Comparison of ENCODE assay signal across 8 cellular contexts in the genomic region with DNA sequence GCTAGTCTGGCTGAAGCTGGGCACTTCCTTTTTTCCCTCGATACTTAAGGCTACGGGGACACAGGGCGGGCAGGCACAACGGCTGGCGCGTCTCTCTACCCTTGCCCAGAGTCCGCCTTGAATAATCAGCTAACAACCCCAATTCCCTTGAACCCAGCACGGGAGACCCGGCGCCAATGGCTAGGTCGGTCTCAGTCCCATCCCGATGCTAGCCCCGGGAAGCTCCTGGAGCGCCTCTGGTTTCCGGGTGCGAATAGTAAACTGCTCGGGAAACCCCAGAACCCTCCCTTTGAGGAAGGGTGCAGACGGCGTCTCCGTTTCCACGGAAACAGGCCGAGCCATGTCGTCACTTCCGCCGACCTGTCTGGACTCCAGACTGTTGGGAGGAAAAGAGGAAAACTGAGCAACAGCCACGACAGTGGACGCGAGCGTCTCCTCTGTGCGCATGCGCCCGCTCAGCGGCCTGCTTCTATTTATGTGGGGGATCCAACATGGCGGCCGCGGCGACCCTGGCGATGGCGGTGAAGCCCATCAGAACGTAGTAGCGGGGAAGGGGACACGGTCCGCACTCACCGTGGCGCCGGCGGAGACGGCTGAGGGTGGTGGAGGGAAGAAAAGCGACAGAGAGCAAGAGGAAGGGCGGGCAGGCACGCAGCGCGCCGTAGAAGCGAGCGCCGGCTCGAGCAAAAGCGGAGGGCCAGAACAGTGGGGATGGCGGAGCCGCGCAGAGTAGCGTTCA. TPM values are rescaled to one million over a fixed set of nuclear protein-coding genes. Genes with fewer than 3 reads are reported as not detected.
DNase-seq lines count a peak whose midpoint lies in the region; ATAC-seq lines count a peak whose summit lies in the region.

A gene (plus strand): TSS at position 464 of the 739 bp plus-strand sequence. CDS start 248 bp downstream, at position 712.

- H3K27ac ChIP-seq in BLaER1, result peak within 1 kb of the TSS; percentile 72

- H4K20me1 ChIP-seq in BLaER1, result peaks cover 43% of the 10 kb centered on the region

- peaks cover 4% of the 10 kb centered on the region for H3K9me3 ChIP-seq in BLaER1

- peaks cover 20% of the 10 kb centered on the region for H3K4me1 ChIP-seq in BLaER1

- H3K4me1 Mint-ChIP-seq in activated CD4-positive, alpha-beta T cell treated with anti-CD3 and anti-CD28 coated beads, Interleukin-2, amount 10 ng/mL, durations not matched to agents 7 days and 5 days, result peaks cover 23% of the 10 kb centered on the region

- H3K9ac ChIP-seq in BLaER1, result peak within 1 kb of the TSS; percentile 87

- ATAC-seq in GM19328 (IDR thresholded peaks at IDR 0.05; ENCODE audit: unreplicated experiment), result peak; percentile 96
- peak; percentile 92 for ATAC-seq in HG03520 (IDR thresholded peaks at IDR 0.05; ENCODE audit: unreplicated experiment)
- ATAC-seq in left lobe of liver, result peak; percentile 92

- POLR2A ChIA-PET in activated CD4-positive, alpha-beta T cell treated with anti-CD3 and anti-CD28 coated beads, Interleukin-2, amount 10 ng/mL, durations not matched to agents 7 days and 5 days (lab: Charles Lee), result no interaction called here

- DNase-seq in NCI-H69 (lab: John Stamatoyannopoulos, UW) (peak; percentile 98), dedifferentiated amniotic fluid mesenchymal stem cell (ENCODE audit: extremely low spot score) (peak; percentile 97), left lobe of liver (ENCODE audit: low spot score) (peak; percentile 98)
- peak; percentile 89 for DNase-seq in activated CD4-positive, alpha-beta T cell treated with anti-CD3 and anti-CD28 coated beads, Interleukin-2, amount 10 ng/mL, durations not matched to agents 7 days and 5 days
- peak; percentile 88 for DNase-seq in stimulated activated CD4-positive, alpha-beta T cell treated with anti-CD3 and anti-CD28 coated beads, Interleukin-2, amount 100 ng/mL, for 4 hours (ENCODE audit: low read depth)

- H3K4me2 ChIP-seq in BLaER1, result peak within 1 kb of the TSS; percentile 96

- CTCF ChIA-PET in activated CD4-positive, alpha-beta T cell treated with anti-CD3 and anti-CD28 coated beads, Interleukin-2, amount 10 ng/mL, durations not matched to agents 7 days and 5 days (lab: Charles Lee), result interaction anchor here (1.0 to 1.8 kb wide), 4 partner anchors 11 to 214 kb away, joined by 3 to 4 read pairs (median 3); no protein-coding TSS in a partner anchor

- H3K27me3 Mint-ChIP-seq in activated CD4-positive, alpha-beta T cell treated with anti-CD3 and anti-CD28 coated beads, Interleukin-2, amount 10 ng/mL, durations not matched to agents 7 days and 5 days, result peaks cover 29% of the 10 kb centered on the region

- peak within 1 kb of the TSS; percentile 96 for H3K27ac Mint-ChIP-seq in activated CD4-positive, alpha-beta T cell treated with anti-CD3 and anti-CD28 coated beads, Interleukin-2, amount 10 ng/mL, durations not matched to agents 7 days and 5 days

- no peaks in the 10 kb centered on the region for H3K9me3 Mint-ChIP-seq in activated CD4-positive, alpha-beta T cell treated with anti-CD3 and anti-CD28 coated beads, Interleukin-2, amount 10 ng/mL, durations not matched to agents 7 days and 5 days

- H3K4me3 ChIP-seq in BLaER1, result peak within 1 kb of the TSS; percentile 98

- peak within 1 kb of the TSS; percentile 100 for H3K4me3 Mint-ChIP-seq in activated CD4-positive, alpha-beta T cell treated with anti-CD3 and anti-CD28 coated beads, Interleukin-2, amount 10 ng/mL, durations not matched to agents 7 days and 5 days

- no peaks in the 10 kb centered on the region for H3K36me3 ChIP-seq in BLaER1

- peaks cover 19% of the 10 kb centered on the region; the same call in 1 of the 2 replicates for H3K27me3 ChIP-seq in BLaER1

- H3K36me3 Mint-ChIP-seq in activated CD4-positive, alpha-beta T cell treated with anti-CD3 and anti-CD28 coated beads, Interleukin-2, amount 10 ng/mL, durations not matched to agents 7 days and 5 days (ENCODE audit: low read depth), result no peaks in the 10 kb centered on the region

RNA-seq across cellular contexts. Expression of the gene that starts here (rescaled TPM):
- 10 to 100 TPM in 1 of 2 experiments, 1 to 10 TPM in 1; 9.5 to 11.8 TPM for total RNA-seq in activated CD4-positive, alpha-beta T cell treated with anti-CD3 and anti-CD28 coated beads, Interleukin-2, amount 10 ng/mL, durations not matched to agents 7 days and 5 days
- total RNA-seq in left lobe of liver, result 8.9 TPM

Comparison
In these comparisons a context has a peak if more than half of its experiments do, and no peak if none do; other contexts are left out.
1. Peak in every context shown above with its lines: DNase-seq, ATAC-seq, H3K4me3 ChIP-seq and H3K27ac ChIP-seq.